Comparison of ENCODE assay signal across 2 cellular contexts in genomic region chr1:227786673-227787512, GRCh38.
TF ChIP-seq lines count a peak whose summit lies in the region.

No MANE protein-coding gene starts in this region.

TF ChIP-seq in endothelial cell of umbilical vein, 7 proteins besides CTCF, POLR2A, EP300 and RAD21 (continued from another document):
- TF ChIP-seq JUN (IDR thresholded peaks at IDR 0.05; ENCODE audit: borderline replicate concordance, insufficient read depth, insufficient read length, low read depth) (no peak), MAX (IDR thresholded peaks at IDR 0.05; ENCODE audit: insufficient read depth, insufficient read length) (no peak), POLR2AphosphoS5 (IDR thresholded peaks at IDR 0.05; ENCODE audit: insufficient read depth, low read depth, low read length) (no peak), GATA2 (IDR thresholded peaks at IDR 0.05; ENCODE audit: insufficient read depth, insufficient read length, low read depth, low read length) (no peak)

TF ChIP-seq in neural cell, 6 proteins besides CTCF, POLR2A, EP300 and RAD21 (continued from another document):
- TF ChIP-seq SMC3 (conservative IDR thresholded peaks at IDR 0.05; ENCODE audit: poor library complexity) (no peak), POLR2AphosphoS5 (IDR thresholded peaks at IDR 0.05) (no peak), TAF1 (IDR thresholded peaks at IDR 0.05; ENCODE audit: low read depth) (no peak)
- TF ChIP-seq, protein P1, sequence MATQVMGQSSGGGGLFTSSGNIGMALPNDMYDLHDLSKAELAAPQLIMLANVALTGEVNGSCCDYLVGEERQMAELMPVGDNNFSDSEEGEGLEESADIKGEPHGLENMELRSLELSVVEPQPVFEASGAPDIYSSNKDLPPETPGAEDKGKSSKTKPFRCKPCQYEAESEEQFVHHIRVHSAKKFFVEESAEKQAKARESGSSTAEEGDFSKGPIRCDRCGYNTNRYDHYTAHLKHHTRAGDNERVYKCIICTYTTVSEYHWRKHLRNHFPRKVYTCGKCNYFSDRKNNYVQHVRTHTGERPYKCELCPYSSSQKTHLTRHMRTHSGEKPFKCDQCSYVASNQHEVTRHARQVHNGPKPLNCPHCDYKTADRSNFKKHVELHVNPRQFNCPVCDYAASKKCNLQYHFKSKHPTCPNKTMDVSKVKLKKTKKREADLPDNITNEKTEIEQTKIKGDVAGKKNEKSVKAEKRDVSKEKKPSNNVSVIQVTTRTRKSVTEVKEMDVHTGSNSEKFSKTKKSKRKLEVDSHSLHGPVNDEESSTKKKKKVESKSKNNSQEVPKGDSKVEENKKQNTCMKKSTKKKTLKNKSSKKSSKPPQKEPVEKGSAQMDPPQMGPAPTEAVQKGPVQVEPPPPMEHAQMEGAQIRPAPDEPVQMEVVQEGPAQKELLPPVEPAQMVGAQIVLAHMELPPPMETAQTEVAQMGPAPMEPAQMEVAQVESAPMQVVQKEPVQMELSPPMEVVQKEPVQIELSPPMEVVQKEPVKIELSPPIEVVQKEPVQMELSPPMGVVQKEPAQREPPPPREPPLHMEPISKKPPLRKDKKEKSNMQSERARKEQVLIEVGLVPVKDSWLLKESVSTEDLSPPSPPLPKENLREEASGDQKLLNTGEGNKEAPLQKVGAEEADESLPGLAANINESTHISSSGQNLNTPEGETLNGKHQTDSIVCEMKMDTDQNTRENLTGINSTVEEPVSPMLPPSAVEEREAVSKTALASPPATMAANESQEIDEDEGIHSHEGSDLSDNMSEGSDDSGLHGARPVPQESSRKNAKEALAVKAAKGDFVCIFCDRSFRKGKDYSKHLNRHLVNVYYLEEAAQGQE (IDR thresholded peaks at IDR 0.05; ENCODE audit: borderline replicate concordance): no peak
TF ChIP-seq in neural cell: peak in this region for 0.
